ENCODE assay signal across 17 cellular contexts in the genomic region with DNA sequence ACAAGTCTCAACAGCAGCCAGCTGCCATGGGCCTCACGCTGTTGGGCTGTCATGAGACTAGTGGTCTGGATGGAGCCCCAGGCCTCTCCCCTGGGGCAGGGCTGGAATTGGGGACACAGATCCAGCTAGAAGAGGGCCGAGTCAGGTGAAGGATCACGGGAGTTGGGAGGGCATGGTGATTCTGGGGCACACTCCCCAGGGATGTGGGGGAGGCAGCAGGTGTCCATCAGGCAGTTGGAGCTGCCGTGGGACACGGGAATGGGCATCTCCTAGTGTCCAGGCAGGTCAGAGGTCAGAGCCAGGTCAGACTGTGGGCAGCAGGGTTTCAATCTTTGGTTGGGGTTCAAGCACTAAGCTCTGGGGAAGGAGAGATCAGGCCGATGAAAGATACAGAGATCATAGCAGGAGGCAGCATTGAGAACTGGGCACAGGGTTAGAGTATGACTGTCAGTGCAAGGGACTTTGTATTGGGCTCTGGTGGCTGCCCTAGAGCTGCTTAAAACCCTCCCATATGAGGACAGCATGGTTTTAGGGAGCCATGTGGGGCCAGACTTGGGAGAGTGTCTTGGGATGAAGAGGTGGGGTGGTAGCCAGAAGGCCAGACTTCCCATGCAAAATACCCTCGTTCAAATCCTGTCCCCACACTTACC. TPM values are rescaled to one million over a fixed set of nuclear protein-coding genes. Genes with fewer than 3 reads are reported as not detected.
DNase-seq lines count a peak whose midpoint lies in the region; ATAC-seq and TF ChIP-seq lines count a peak whose summit lies in the region.
"Had no signal": no experiment of that assay in that cellular context is flagged by ENCODE, and none has a peak within 500 bp of the region (broad histone marks: within the 10 kb centered on the region; RNA-seq: fewer than 3 reads in every experiment).

No MANE protein-coding gene starts in this region.

- DNase-seq in adipocyte (ENCODE audit: low read depth) (no peak), heart left ventricle (no peak), suprapubic skin (ENCODE audit: low spot score in 2 of 2) (peak in 1 of 2 donors; percentile 38), posterior cingulate gyrus (no peak)
- DNase-seq in activated T-helper 1 cell treated with anti-CD3 and anti-CD28 coated beads, Interleukin-12 subunit alpha, Interleukin-12 subunit beta, Interleukin-2, Interleukin-4 antibody, amounts not matched to agents 30 ng/mL and 10 ng/mL and 1 ng/mL, durations not matched to agents 14 hours and 24 hours and 36 hours (ENCODE audit: low spot score) = no peak
- DNase-seq in activated CD4-positive, CD25-positive, alpha-beta regulatory T cell treated with anti-CD3 and anti-CD28 coated beads, Interleukin-2, amount 50 U/mL, for 72 hours = no peak
- DNase-seq: activated CD8-positive, alpha-beta memory T cell treated with anti-CD3 and anti-CD28 coated beads, Interleukin-2, amount 10 ng/mL, durations not matched to agents 7 days and 5 days; activated naive CD4-positive, alpha-beta T cell treated with Interleukin-2 at 50 U/mL for 16 hours; dorsolateral prefrontal cortex; NCI-H187; NCI-H526; stimulated activated CD4-positive, alpha-beta T cell treated with anti-CD3 and anti-CD28 coated beads, Interleukin-2, amount 100 ng/mL, for 48 hours; stimulated activated CD8-positive, alpha-beta memory T cell treated with anti-CD3 and anti-CD28 coated beads, Interleukin-4, amount 100 ng/mL, for 48 hours had no signal

- no peak overlapping the region for H3K4me3 Mint-ChIP-seq in activated T-helper 1 cell treated with anti-CD3 and anti-CD28 coated beads, Interleukin-12 subunit alpha, Interleukin-12 subunit beta, Interleukin-2, Interleukin-4 antibody, amounts not matched to agents 30 ng/mL and 10 ng/mL and 1 ng/mL, durations not matched to agents 14 hours and 24 hours and 36 hours
- H3K4me3 Mint-ChIP-seq: activated CD8-positive, alpha-beta memory T cell treated with anti-CD3 and anti-CD28 coated beads, Interleukin-2, amount 10 ng/mL, durations not matched to agents 7 days and 5 days; mesothelial cell of epicardium had no signal

- H3K9me3 ChIP-seq in adipocyte (ENCODE audit: control insufficient read depth, low read length) (no peaks in the 10 kb centered on the region), heart left ventricle (no peaks in the 10 kb centered on the region), mucosa of rectum (ENCODE audit: control insufficient read depth in 2 of 2, low read length in 2 of 2) (no peaks in the 10 kb centered on the region), suprapubic skin (no peaks in the 10 kb centered on the region)

- intact Hi-C loops in heart left ventricle (cut with DNase I) (loop anchor here in 2 of 10 donors (2.0 to 5.0 kb wide), 2 partner anchors 347 to 350 kb away; no protein-coding TSS in a partner anchor), posterior cingulate gyrus (cut with DNase I) (no loop called here)
- intact Hi-C loops in activated T-helper 1 cell treated with anti-CD3 and anti-CD28 coated beads, Interleukin-12 subunit alpha, Interleukin-12 subunit beta, Interleukin-2, Interleukin-4 antibody, amounts not matched to agents 30 ng/mL and 10 ng/mL and 1 ng/mL, durations not matched to agents 14 hours and 24 hours and 36 hours (cut with micrococcal nuclease) = no loop called here

- H3K27ac ChIP-seq in heart left ventricle (peak overlapping the region; percentile 36 to 82 (median 71)), mucosa of rectum (ENCODE audit: low read depth in 2 of 2, low read length in 2 of 2) (peak overlapping the region; percentile 94 to 97), suprapubic skin (peak overlapping the region; percentile 46)
- H3K27ac ChIP-seq: parathyroid adenoma had no signal

- peaks cover 2% of the 10 kb centered on the region for H3K27me3 Mint-ChIP-seq in activated T-helper 1 cell treated with anti-CD3 and anti-CD28 coated beads, Interleukin-12 subunit alpha, Interleukin-12 subunit beta, Interleukin-2, Interleukin-4 antibody, amounts not matched to agents 30 ng/mL and 10 ng/mL and 1 ng/mL, durations not matched to agents 14 hours and 24 hours and 36 hours (ENCODE audit: insufficient read depth)
- H3K27me3 Mint-ChIP-seq: activated CD8-positive, alpha-beta memory T cell treated with anti-CD3 and anti-CD28 coated beads, Interleukin-2, amount 10 ng/mL, durations not matched to agents 7 days and 5 days had no signal

- TF ChIP-seq CTCF in heart left ventricle (IDR thresholded peaks at IDR 0.05) (no peak), suprapubic skin (IDR thresholded peaks at IDR 0.05) (no peak)

- peaks cover 5% of the 10 kb centered on the region for H3K4me1 Mint-ChIP-seq in activated T-helper 1 cell treated with anti-CD3 and anti-CD28 coated beads, Interleukin-12 subunit alpha, Interleukin-12 subunit beta, Interleukin-2, Interleukin-4 antibody, amounts not matched to agents 30 ng/mL and 10 ng/mL and 1 ng/mL, durations not matched to agents 14 hours and 24 hours and 36 hours (ENCODE audit: low read depth)
- H3K4me1 Mint-ChIP-seq: activated CD8-positive, alpha-beta memory T cell treated with anti-CD3 and anti-CD28 coated beads, Interleukin-2, amount 10 ng/mL, durations not matched to agents 7 days and 5 days; mesothelial cell of epicardium had no signal

- peaks cover 30% of the 10 kb centered on the region for H3K4me1 ChIP-seq in adipocyte (ENCODE audit: control insufficient read depth, insufficient read depth, low read length)
- H3K4me1 ChIP-seq in heart left ventricle = peaks cover 0 to 28% (median 19%) of the 10 kb centered on the region in 12 donors
- H3K4me1 ChIP-seq in mucosa of rectum (ENCODE audit: control insufficient read depth in 2 of 2, insufficient read depth in 2 of 2, low read length in 2 of 2) = peaks cover 16 to 22% of the 10 kb centered on the region in 2 donors
- H3K4me1 ChIP-seq in suprapubic skin = peaks cover 17% of the 10 kb centered on the region
- H3K4me1 ChIP-seq: parathyroid adenoma had no signal

- no peaks in the 10 kb centered on the region for H3K36me3 Mint-ChIP-seq in activated T-helper 1 cell treated with anti-CD3 and anti-CD28 coated beads, Interleukin-12 subunit alpha, Interleukin-12 subunit beta, Interleukin-2, Interleukin-4 antibody, amounts not matched to agents 30 ng/mL and 10 ng/mL and 1 ng/mL, durations not matched to agents 14 hours and 24 hours and 36 hours (ENCODE audit: low read depth)
- H3K36me3 Mint-ChIP-seq: activated CD8-positive, alpha-beta memory T cell treated with anti-CD3 and anti-CD28 coated beads, Interleukin-2, amount 10 ng/mL, durations not matched to agents 7 days and 5 days; mesothelial cell of epicardium had no signal

- no peak for TF ChIP-seq EP300 in suprapubic skin (IDR thresholded peaks at IDR 0.05)

- H3K9ac ChIP-seq in adipocyte (ENCODE audit: low read length) = peak overlapping the region; percentile 51
- peak overlapping the region; percentile 5 to 78 for H3K9ac ChIP-seq in mucosa of rectum (ENCODE audit: low read depth in 1 of 2, low read length in 2 of 2)
- H3K9ac ChIP-seq: parathyroid adenoma had no signal

- TF ChIP-seq POLR2A in heart left ventricle (IDR thresholded peaks at IDR 0.05) (no peak), suprapubic skin (IDR thresholded peaks at IDR 0.05) (no peak)

- H3K27ac Mint-ChIP-seq in activated T-helper 1 cell treated with anti-CD3 and anti-CD28 coated beads, Interleukin-12 subunit alpha, Interleukin-12 subunit beta, Interleukin-2, Interleukin-4 antibody, amounts not matched to agents 30 ng/mL and 10 ng/mL and 1 ng/mL, durations not matched to agents 14 hours and 24 hours and 36 hours = no peak overlapping the region
- H3K27ac Mint-ChIP-seq: activated CD8-positive, alpha-beta memory T cell treated with anti-CD3 and anti-CD28 coated beads, Interleukin-2, amount 10 ng/mL, durations not matched to agents 7 days and 5 days; mesothelial cell of epicardium had no signal

- ATAC-seq in heart left ventricle (peak in 2 of 4 donors; percentile 3 to 25), HG02973 (IDR thresholded peaks at IDR 0.05; ENCODE audit: unreplicated experiment) (no peak)
- ATAC-seq: activated CD8-positive, alpha-beta memory T cell treated with anti-CD3 and anti-CD28 coated beads, Interleukin-2, amount 10 ng/mL, durations not matched to agents 7 days and 5 days had no signal

- no peaks in the 10 kb centered on the region for H3K9me3 Mint-ChIP-seq in activated T-helper 1 cell treated with anti-CD3 and anti-CD28 coated beads, Interleukin-12 subunit alpha, Interleukin-12 subunit beta, Interleukin-2, Interleukin-4 antibody, amounts not matched to agents 30 ng/mL and 10 ng/mL and 1 ng/mL, durations not matched to agents 14 hours and 24 hours and 36 hours
- H3K9me3 Mint-ChIP-seq: mesothelial cell of epicardium had no signal

- 55 to 67% (median 59%) methylated on average over 7 of the region's 7 CpGs for WGBS in heart left ventricle, 4 donors
- WGBS in suprapubic skin = 70% methylated on average over 7 of the region's 7 CpGs

- H3K27me3 ChIP-seq in adipocyte (replicated peaks; ENCODE audit: control insufficient read depth, insufficient read depth, low read length) = peaks cover 4% of the 10 kb centered on the region
- no peaks in the 10 kb centered on the region for H3K27me3 ChIP-seq in heart left ventricle
- no peaks in the 10 kb centered on the region for H3K27me3 ChIP-seq in mucosa of rectum (ENCODE audit: control insufficient read depth in 2 of 2, insufficient read depth in 2 of 2, low read length in 2 of 2)
- H3K27me3 ChIP-seq in suprapubic skin = no peaks in the 10 kb centered on the region
- H3K27me3 ChIP-seq: dorsolateral prefrontal cortex had no signal

- H3K36me3 ChIP-seq in adipocyte (ENCODE audit: control insufficient read depth, insufficient read depth, low read length, severe bottlenecking) (no peaks in the 10 kb centered on the region), heart left ventricle (no peaks in the 10 kb centered on the region), mucosa of rectum (ENCODE audit: control insufficient read depth in 2 of 2, insufficient read depth in 2 of 2, low read length in 2 of 2) (peaks cover 0 to 1% of the 10 kb centered on the region in 2 donors), suprapubic skin (no peaks in the 10 kb centered on the region)

- no peak overlapping the region for H3K4me3 ChIP-seq in adipocyte (ENCODE audit: low read length)
- peak overlapping the region in 5 of 12 donors; percentile 13 to 34 (median 25) for H3K4me3 ChIP-seq in heart left ventricle
- H3K4me3 ChIP-seq in mucosa of rectum (ENCODE audit: low read length in 2 of 2) = peak overlapping the region; percentile 75 to 77
- no peak overlapping the region for H3K4me3 ChIP-seq in suprapubic skin

RNA-seq across cellular contexts. Expression of a gene that starts 59.2 kb away (rescaled TPM):
- total RNA-seq in heart left ventricle = 10 to 100 TPM; 16.0 to 28.5 (median 18.2) TPM
- polyA plus RNA-seq in heart left ventricle = 1 to 10 TPM; 8.1 to 9.3 TPM
- total RNA-seq in suprapubic skin = 10 to 100 TPM; 45.4 to 75.3 (median 65.3) TPM
- 0.70 and 0.86 TPM in 2 replicates for total RNA-seq in activated T-helper 1 cell treated with anti-CD3 and anti-CD28 coated beads, Interleukin-12 subunit alpha, Interleukin-12 subunit beta, Interleukin-2, Interleukin-4 antibody, amounts not matched to agents 30 ng/mL and 10 ng/mL and 1 ng/mL, durations not matched to agents 14 hours and 24 hours and 36 hours

Comparison
In these comparisons a context has a peak if more than half of its experiments do, and no peak if none do; other contexts are left out.
1. H3K4me3 ChIP-seq: peak in mucosa of rectum (2 of 2); none in adipocyte (single experiment) and suprapubic skin (single experiment).
2. Peak in every context shown above with its lines, with median percentiles within 50 percentile points of each other: H3K27ac ChIP-seq.